26 cellular contexts compared by ENCODE assay signal in genomic region chr20:62235777-62236157, GRCh38. TPM values are rescaled to one million over a fixed set of nuclear protein-coding genes. Genes with fewer than 3 reads are reported as not detected.
DNase-seq lines count a peak whose midpoint lies in the region; ATAC-seq and TF ChIP-seq lines count a peak whose summit lies in the region.
"Had no signal": no experiment of that assay in that cellular context is flagged by ENCODE, and none has a peak within 500 bp of the region (broad histone marks: within the 10 kb centered on the region; RNA-seq: fewer than 3 reads in every experiment).

No MANE protein-coding gene starts in this region.

- H3K9me3 ChIP-seq in BLaER1, result no peaks in the 10 kb centered on the region
- H3K9me3 ChIP-seq in prostate gland, result no peaks in the 10 kb centered on the region
- H3K9me3 ChIP-seq: Caco-2 had no signal

- H3K9ac ChIP-seq in BLaER1, result no peak overlapping the region

- peaks cover 15% of the 10 kb centered on the region for H3K4me1 Mint-ChIP-seq in T-helper 2 cell treated with Interferon-gamma antibody and Interleukin-4, amounts not matched to agents 5 μg/mL and 100 μg/mL, for 36 hours (ENCODE audit: low read depth)
- no peaks in the 10 kb centered on the region for H3K4me1 Mint-ChIP-seq in endothelial cell (ENCODE audit: unreplicated experiment)
- H3K4me1 Mint-ChIP-seq in chondrocyte (ENCODE audit: low read depth), result peaks cover 22% of the 10 kb centered on the region

- H3K27me3 Mint-ChIP-seq in T-helper 2 cell treated with Interferon-gamma antibody and Interleukin-4, amounts not matched to agents 5 μg/mL and 100 μg/mL, for 36 hours (ENCODE audit: low read depth), result no peaks in the 10 kb centered on the region
- H3K27me3 Mint-ChIP-seq in endothelial cell (ENCODE audit: unreplicated experiment) (peaks cover 6% of the 10 kb centered on the region), chondrocyte (ENCODE audit: low read depth) (no peaks in the 10 kb centered on the region)

- WGBS in prostate gland, result 92% methylated on average over 9 of the region's 9 CpGs

- DNase-seq in T-helper 2 cell treated with Interferon-gamma antibody and Interleukin-4, amounts not matched to agents 5 μg/mL and 100 μg/mL, for 36 hours (ENCODE audit: low spot score), result no peak
- DNase-seq in T-helper 2 cell, result no peak
- no peak for DNase-seq in endothelial cell (ENCODE audit: low spot score)
- no peak for DNase-seq in prostate gland (ENCODE audit: low spot score)
- no peak for DNase-seq in chondrocyte (ENCODE audit: low spot score)
- no peak for DNase-seq in posterior cingulate gyrus
- DNase-seq: ACHN; Caco-2; DMS 273 treated with DMSO at 0.1 percent for 48 hours; DND-41; GOT3; IMR-90; NCI-H1105; NCI-H146; NCI-H2029; NCI-H226; NCI-H510A treated with DMSO at 0.1 percent for 48 hours; NCI-H774; NK-92 treated with Interleukin-12 subunit alpha and Interleukin-12 subunit beta, amount 100 ng/mL, for 24 hours had no signal

- H3K4me3 Mint-ChIP-seq in T-helper 2 cell treated with Interferon-gamma antibody and Interleukin-4, amounts not matched to agents 5 μg/mL and 100 μg/mL, for 36 hours, result no peak overlapping the region
- peak overlapping the region; percentile 38 for H3K4me3 Mint-ChIP-seq in endothelial cell (ENCODE audit: unreplicated experiment)
- H3K4me3 Mint-ChIP-seq in chondrocyte (ENCODE audit: unreplicated experiment), result no peak overlapping the region

- H3K4me1 ChIP-seq in BLaER1 (peaks cover 54% of the 10 kb centered on the region), prostate gland (replicated peaks) (peaks cover 23% of the 10 kb centered on the region)

- H3K4me3 ChIP-seq in BLaER1 (no peak overlapping the region), prostate gland (no peak overlapping the region)
- H3K4me3 ChIP-seq: BLaER1 treated with 17β-estradiol and CSF1 and Interleukin-3, amounts not matched to agents 10 nM and 100 nM had no signal

- TF ChIP-seq POLR2A in prostate gland (IDR thresholded peaks at IDR 0.05), result no peak

- no peak for TF ChIP-seq CTCF in endothelial cell (IDR thresholded peaks at IDR 0.05; ENCODE audit: unreplicated experiment)
- no peak for TF ChIP-seq CTCF in prostate gland (IDR thresholded peaks at IDR 0.05)
- TF ChIP-seq CTCF in chondrocyte (IDR thresholded peaks at IDR 0.05), result no peak

- peaks cover 19% of the 10 kb centered on the region for H4K20me1 ChIP-seq in BLaER1

- intact Hi-C loops in prostate gland (cut with DNase I), result no loop called here
- intact Hi-C loops in posterior cingulate gyrus (cut with DNase I), result loop anchor here (5.0 to 10.0 kb wide), 2 partner anchors 53 to 111 kb away; partner anchors contain the start of genes LSM14B and MTG2

- H3K27ac Mint-ChIP-seq in T-helper 2 cell treated with Interferon-gamma antibody and Interleukin-4, amounts not matched to agents 5 μg/mL and 100 μg/mL, for 36 hours, result peak overlapping the region; percentile 6
- H3K27ac Mint-ChIP-seq in endothelial cell (ENCODE audit: unreplicated experiment) (peak overlapping the region; percentile 39), chondrocyte (ENCODE audit: unreplicated experiment) (no peak overlapping the region)
- H3K27ac Mint-ChIP-seq: CD4-positive, alpha-beta memory T cell had no signal

- peaks cover 3% of the 10 kb centered on the region; the same call in 1 of the 2 replicates for H3K36me3 ChIP-seq in BLaER1
- H3K36me3 ChIP-seq in prostate gland, result no peaks in the 10 kb centered on the region

- no peak for ATAC-seq in GM21360 (IDR thresholded peaks at IDR 0.05; ENCODE audit: unreplicated experiment)
- ATAC-seq: HCT116 had no signal

- H3K9me3 Mint-ChIP-seq in T-helper 2 cell treated with Interferon-gamma antibody and Interleukin-4, amounts not matched to agents 5 μg/mL and 100 μg/mL, for 36 hours, result no peaks in the 10 kb centered on the region
- no peaks in the 10 kb centered on the region for H3K9me3 Mint-ChIP-seq in endothelial cell (ENCODE audit: unreplicated experiment)
- no peaks in the 10 kb centered on the region for H3K9me3 Mint-ChIP-seq in chondrocyte (ENCODE audit: low read depth)
- H3K9me3 Mint-ChIP-seq: CD4-positive, alpha-beta memory T cell had no signal

- H3K27ac ChIP-seq in BLaER1 (no peak overlapping the region), prostate gland (peak overlapping the region; percentile 20 to 25)
- H3K27ac ChIP-seq: 22Rv1; BLaER1 treated with 17β-estradiol and CSF1 and Interleukin-3, amounts not matched to agents 10 nM and 100 nM had no signal

- H3K4me2 ChIP-seq in BLaER1, result 0 out of 2 replicates have a peak overlapping the region, but pooled peaks have one; percentile 8

- no peaks in the 10 kb centered on the region for H3K36me3 Mint-ChIP-seq in T-helper 2 cell treated with Interferon-gamma antibody and Interleukin-4, amounts not matched to agents 5 μg/mL and 100 μg/mL, for 36 hours (ENCODE audit: low read depth)
- H3K36me3 Mint-ChIP-seq in endothelial cell (ENCODE audit: low read depth, unreplicated experiment) (no peaks in the 10 kb centered on the region), chondrocyte (ENCODE audit: low read depth) (no peaks in the 10 kb centered on the region)
- H3K36me3 Mint-ChIP-seq: CD4-positive, alpha-beta memory T cell had no signal

- H3K27me3 ChIP-seq in BLaER1, result no peaks in the 10 kb centered on the region
- H3K27me3 ChIP-seq in prostate gland (replicated peaks; ENCODE audit: insufficient read depth), result no peaks in the 10 kb centered on the region
- H3K27me3 ChIP-seq: BLaER1 treated with 17β-estradiol and CSF1 and Interleukin-3, amounts not matched to agents 10 nM and 100 nM had no signal

RNA-seq across cellular contexts. Expression of gene OSBPL2, which starts 2.6 kb away (rescaled TPM):
- total RNA-seq in endothelial cell (ENCODE audit: unreplicated experiment) (39.5 TPM), prostate gland (10 to 100 TPM; 33.5 to 50.6 TPM), chondrocyte (44.4 to 49.0 TPM (median 48.3 TPM) in 3 replicates)

RNA-seq across cellular contexts. Expression of gene HRH3, which starts 15.7 kb away (rescaled TPM):
- not detected for total RNA-seq in endothelial cell (ENCODE audit: unreplicated experiment)
- under 1 TPM; 0.18 to 0.51 TPM for total RNA-seq in prostate gland
- total RNA-seq in chondrocyte, result not detected in 3 replicates
- total RNA-seq: Caco-2; CD4-positive, alpha-beta memory T cell; HT1080; IMR-90 had no signal

RNA-seq across cellular contexts. Expression of gene MTG2, which starts 52.9 kb away (rescaled TPM):
- total RNA-seq in endothelial cell (ENCODE audit: unreplicated experiment) (20.2 TPM), prostate gland (10 to 100 TPM; 40.0 to 53.0 TPM), chondrocyte (22.3 to 28.3 TPM (median 22.6 TPM) in 3 replicates)
